ENCODE assay signal across 10 cellular contexts in genomic region chr22:46673677-46674236, GRCh38. TPM values are rescaled to one million over a fixed set of nuclear protein-coding genes. Genes with fewer than 3 reads are reported as not detected.
DNase-seq lines count a peak whose midpoint lies in the region; ATAC-seq and TF ChIP-seq lines count a peak whose summit lies in the region.
"Had no signal": no experiment of that assay in that cellular context is flagged by ENCODE, and none has a peak within 500 bp of the region (broad histone marks: within the 10 kb centered on the region; RNA-seq: fewer than 3 reads in every experiment).

No MANE protein-coding gene starts in this region.

- CTCF ChIA-PET in CD4-positive, alpha-beta T cell (lab: Charles Lee), result interaction anchor here (1.2 kb wide), 1 partner anchor 110 kb away, joined by 6 read pairs; no protein-coding TSS in a partner anchor

- H3K4me1 Mint-ChIP-seq in CD4-positive, alpha-beta T cell (ENCODE audit: low read depth), result peaks cover 21% of the 10 kb centered on the region

- H3K9me2 ChIP-seq in OCI-LY1 (ENCODE audit: low read depth, low read length), result no peaks in the 10 kb centered on the region

- no peaks in the 10 kb centered on the region for H3K9me3 Mint-ChIP-seq in CD4-positive, alpha-beta T cell

- TF ChIP-seq POLR2A in spleen (IDR thresholded peaks at IDR 0.05), result no peak

- H3K36me3 Mint-ChIP-seq in CD4-positive, alpha-beta T cell (ENCODE audit: low read depth), result peaks cover 8% of the 10 kb centered on the region

- DNase-seq in CD4-positive, alpha-beta T cell, result peak in 3 of 10 experiments; percentile 7 to 40 (median 29)
- peak; percentile 34 for DNase-seq in activated naive CD4-positive, alpha-beta T cell treated with anti-CD3 and anti-CD28 coated beads, Interleukin-2, amount 50 U/mL, for 16 hours
- DNase-seq in spleen (no peak), OCI-M2 (lab: John Stamatoyannopoulos, UW; ENCODE audit: unreplicated experiment) (no peak), NCI-H1092 (lab: John Stamatoyannopoulos, UW) (no peak), SKM-1 treated with dmso at 0.1 percent for 144 hours (lab: John Stamatoyannopoulos, UW; ENCODE audit: unreplicated experiment) (no peak)
- DNase-seq: NCI-H446 treated with DMSO at 0.1 percent for 48 hours, SIG-M5 had no signal

- H3F3A ChIP-seq in OCI-LY1 (ENCODE audit: insufficient read depth, low read length), result no peaks in the 10 kb centered on the region

- TF ChIP-seq CTCF in CD4-positive, alpha-beta T cell (IDR thresholded peaks at IDR 0.05), result no peak
- no peak; the same call in 1 of the 2 replicates for TF ChIP-seq CTCF in OCI-LY1 (IDR thresholded peaks at IDR 0.05; ENCODE audit: low read length)
- TF ChIP-seq CTCF in spleen (IDR thresholded peaks at IDR 0.05 in 8 of 11, conservative IDR thresholded peaks at IDR 0.05 in 3 of 11), result no peak

- H3K4me3 Mint-ChIP-seq in CD4-positive, alpha-beta T cell, result peak overlapping the region; percentile 86

- H3K36me3 ChIP-seq in OCI-LY1 (ENCODE audit: insufficient read depth, low read length), result no peaks in the 10 kb centered on the region
- H3K36me3 ChIP-seq in spleen, result peaks cover 0 to 96% (median 29%) of the 10 kb centered on the region in 6 donors

- intact Hi-C loops in CD4-positive, alpha-beta T cell (cut with DNase I, micrococcal nuclease), result loop anchor here (1.0 to 5.0 kb wide), 7 partner anchors 13 to 129 kb away; partner anchors contain the start of genes CERK (in 1 of the 2) and TBC1D22A (in 1 of the 2)
- intact Hi-C loops in spleen (cut with DNase I; ENCODE audit: low total_unique reads), result no loop called here

- peak overlapping the region; percentile 34 for H3K27ac ChIP-seq in CD4-positive, alpha-beta T cell (ENCODE audit: low read depth, low read length)
- peak overlapping the region; percentile 70 for H3K27ac ChIP-seq in OCI-LY1 (ENCODE audit: low read depth, low read length, poor library complexity, severe bottlenecking)
- peak overlapping the region in 5 of 8 donors; percentile 7 to 71 (median 64) for H3K27ac ChIP-seq in spleen

- peak overlapping the region; percentile 98 for H3K27ac Mint-ChIP-seq in CD4-positive, alpha-beta T cell

- peak overlapping the region; percentile 64 for H3K4me2 ChIP-seq in OCI-LY1 (ENCODE audit: low read length)

- peak overlapping the region; percentile 55 for H3K4me3 ChIP-seq in OCI-LY1 (ENCODE audit: low read depth, low read length, poor library complexity, severe bottlenecking)
- peak overlapping the region in 5 of 8 donors; percentile 11 to 58 (median 23) for H3K4me3 ChIP-seq in spleen

- no peaks in the 10 kb centered on the region for H3K9me3 ChIP-seq in CD4-positive, alpha-beta T cell (ENCODE audit: control insufficient read depth, low read length)
- H3K9me3 ChIP-seq in OCI-LY1 (ENCODE audit: low read length), result no peaks in the 10 kb centered on the region
- no peaks in the 10 kb centered on the region for H3K9me3 ChIP-seq in spleen

- H3K27me3 Mint-ChIP-seq in CD4-positive, alpha-beta T cell, result no peaks in the 10 kb centered on the region

- H2AFZ ChIP-seq in OCI-LY1 (ENCODE audit: low read length), result no peak overlapping the region

- H3K4me1 ChIP-seq in OCI-LY1 (ENCODE audit: insufficient read depth, low read length, severe bottlenecking) (peaks cover 38% of the 10 kb centered on the region), spleen (peaks cover 10 to 50% (median 21%) of the 10 kb centered on the region in 6 donors)

- H3K27me3 ChIP-seq in CD4-positive, alpha-beta T cell (ENCODE audit: control insufficient read depth, insufficient read depth, low read length), result no peaks in the 10 kb centered on the region
- H3K27me3 ChIP-seq in OCI-LY1 (ENCODE audit: insufficient read depth, low read length), result no peaks in the 10 kb centered on the region
- no peaks in the 10 kb centered on the region for H3K27me3 ChIP-seq in spleen (replicated peaks in 1 of 7)

- H3K79me2 ChIP-seq in OCI-LY1 (ENCODE audit: insufficient read depth, low read length), result no peaks in the 10 kb centered on the region

- ATAC-seq in CD4-positive, alpha-beta T cell (ENCODE audit: poor library complexity), result peak; percentile 22
- ATAC-seq in HG03045 (IDR thresholded peaks at IDR 0.05; ENCODE audit: unreplicated experiment), result no peak

- WGBS in spleen, 5 donors, result 67 to 77% (median 70%) methylated on average over 31 to 32 of the region's 32 CpGs

- POLR2A ChIA-PET in CD4-positive, alpha-beta T cell (lab: Charles Lee), result no interaction called here

- H3K9ac ChIP-seq in OCI-LY1 (ENCODE audit: low read length), result peak overlapping the region; percentile 37; the same call in 1 of the 2 replicates

- H4K20me1 ChIP-seq in OCI-LY1 (ENCODE audit: insufficient read depth, low read length), result no peaks in the 10 kb centered on the region

RNA-seq across cellular contexts. Expression of gene GRAMD4, which starts 53.6 kb away (rescaled TPM):
- total RNA-seq in CD4-positive, alpha-beta T cell, result 10 to 100 TPM; 13.9 to 15.6 TPM
- 10 to 100 TPM; 20.8 to 46.1 (median 33.1) TPM for total RNA-seq in spleen
- polyA plus RNA-seq in spleen, result 10 to 100 TPM; 16.0 to 26.3 (median 21.5) TPM
